Comparison of ENCODE assay signal across 1 cellular context in the genomic region with DNA sequence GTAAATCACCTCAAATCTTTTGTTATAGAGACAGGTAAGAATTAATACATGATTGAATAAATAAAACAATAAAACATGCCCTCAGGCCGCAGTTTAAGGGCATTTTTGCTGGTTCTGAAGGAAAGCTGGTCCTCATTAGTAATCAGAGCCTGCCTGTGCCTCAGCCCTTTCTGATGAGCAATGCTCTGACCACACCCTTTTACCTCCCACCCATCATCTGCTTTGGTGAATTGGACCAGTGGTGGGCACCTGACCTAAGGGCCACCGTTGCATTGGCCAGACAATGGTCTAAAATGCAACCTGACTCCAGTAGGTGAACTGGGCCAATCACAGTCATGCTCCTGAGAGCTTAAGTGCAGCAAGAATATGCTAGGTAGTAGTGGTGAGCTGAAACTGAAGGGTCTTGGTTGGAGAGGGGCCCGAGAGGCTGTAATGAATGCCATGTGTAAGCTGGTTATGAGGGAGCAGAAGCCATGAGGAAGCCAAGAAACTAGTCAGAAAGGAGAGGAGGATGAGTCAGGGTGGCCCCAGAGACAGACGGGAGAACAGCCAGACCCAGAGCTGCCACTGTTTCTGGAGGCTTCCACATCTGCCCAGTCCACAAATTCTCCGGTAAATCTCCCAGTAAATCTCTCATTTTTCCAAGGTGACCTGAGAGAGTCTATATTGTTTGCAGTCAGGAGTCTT.
TF ChIP-seq lines count a peak whose summit lies in the region.

No MANE protein-coding gene starts in this region.

TF ChIP-seq in IMR-90, 13 proteins besides CTCF, POLR2A, EP300 and RAD21:
- TF ChIP-seq RCOR1 (IDR thresholded peaks at IDR 0.05; ENCODE audit: insufficient replicate concordance, low read length) (no peak), FOS (IDR thresholded peaks at IDR 0.05; ENCODE audit: low read depth, low read length) (0 out of 2 replicates have a peak, but pooled peaks have one; percentile 26), MAFK (IDR thresholded peaks at IDR 0.05; ENCODE audit: low read depth, low read length) (no peak)
